In the genomic region with DNA sequence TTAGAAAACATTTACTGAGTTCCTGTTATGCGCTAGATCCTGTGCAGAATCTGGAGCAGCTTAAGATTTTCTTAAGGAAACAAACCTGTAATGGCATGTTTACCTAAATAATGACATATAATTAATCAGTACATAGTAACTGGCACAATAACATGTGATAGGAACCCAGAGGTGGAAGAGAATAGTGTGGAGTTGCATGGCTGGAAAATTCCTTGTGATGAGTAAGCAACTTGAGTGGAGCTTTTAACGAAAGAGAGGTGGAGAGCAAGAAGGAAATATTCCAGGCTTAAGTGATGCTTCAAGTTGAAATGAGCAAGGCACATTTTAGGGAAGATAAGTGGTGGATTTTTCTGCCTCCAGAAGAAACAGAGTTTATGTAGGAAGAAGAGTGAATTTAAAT, we compare ENCODE assay signal across 22 cellular contexts. TPM values are rescaled to one million over a fixed set of nuclear protein-coding genes. Genes with fewer than 3 reads are reported as not detected.
DNase-seq lines count a peak whose midpoint lies in the region; ATAC-seq, FAIRE-seq and TF ChIP-seq lines count a peak whose summit lies in the region.
"Had no signal": no experiment of that assay in that cellular context is flagged by ENCODE, and none has a peak within 500 bp of the region (broad histone marks: within the 10 kb centered on the region; RNA-seq: fewer than 3 reads in every experiment).

No MANE protein-coding gene starts in this region.

- H3K27ac ChIP-seq in left lung, result peak overlapping the region in 1 of 2 donors; percentile 49
- no peak overlapping the region for H3K27ac ChIP-seq in upper lobe of right lung
- H3K27ac ChIP-seq: 22Rv1, BLaER1, C4-2B had no signal

- H3K4me3 ChIP-seq in bronchial epithelial cell (ENCODE audit: low read depth, low read length) (no peak overlapping the region), left lung (no peak overlapping the region), upper lobe of right lung (no peak overlapping the region)
- H3K4me3 ChIP-seq: BLaER1, HAP-1 had no signal

- ATAC-seq in left lung (peak; percentile 96), upper lobe of right lung (peak; percentile 72), HG02678 (IDR thresholded peaks at IDR 0.05; ENCODE audit: unreplicated experiment) (no peak), GM18502 (IDR thresholded peaks at IDR 0.05; ENCODE audit: poor library complexity, unreplicated experiment) (no peak)
- ATAC-seq: CD8-positive, alpha-beta T cell had no signal

- intact Hi-C loops in left lung (cut with DNase I) (no loop called here), upper lobe of right lung (cut with DNase I) (no loop called here)

- H3K36me3 ChIP-seq in bronchial epithelial cell (ENCODE audit: control insufficient read depth, insufficient read depth, low read length), result no peaks in the 10 kb centered on the region
- H3K36me3 ChIP-seq in left lung, result no peaks in the 10 kb centered on the region
- no peaks in the 10 kb centered on the region for H3K36me3 ChIP-seq in upper lobe of right lung
- H3K36me3 ChIP-seq: BLaER1, HAP-1 had no signal

- TF ChIP-seq CTCF in bronchial epithelial cell (IDR thresholded peaks at IDR 0.05; ENCODE audit: insufficient read depth, low read length, severe bottlenecking), result no peak
- no peak for TF ChIP-seq CTCF in left lung (IDR thresholded peaks at IDR 0.05)
- TF ChIP-seq CTCF in upper lobe of right lung (IDR thresholded peaks at IDR 0.05), result no peak

- DNase-seq in GM19239 (ENCODE audit: insufficient read length, low spot score) (no peak), bronchial epithelial cell (ENCODE audit: low read depth) (peak; percentile 52), left lung (no peak), upper lobe of right lung (no peak)
- no peak for DNase-seq in activated CD4-positive, CD25-positive, alpha-beta regulatory T cell treated with anti-CD3 and anti-CD28 coated beads, Interleukin-2, amount 50 U/mL, for 72 hours
- DNase-seq: Caco-2; CD4-positive, CD25-positive, alpha-beta regulatory T cell; CD8-positive, alpha-beta T cell; DMS153; DND-41; GOT3; HFFc6 had no signal

- no peaks in the 10 kb centered on the region for H3K27me3 ChIP-seq in bronchial epithelial cell (ENCODE audit: control insufficient read depth, insufficient read depth, low read length)
- peaks cover 0 to 15% of the 10 kb centered on the region in 2 donors for H3K27me3 ChIP-seq in left lung
- peaks cover 20% of the 10 kb centered on the region for H3K27me3 ChIP-seq in upper lobe of right lung
- H3K27me3 ChIP-seq: BLaER1 had no signal

- H3K9me3 ChIP-seq in left lung, result no peaks in the 10 kb centered on the region
- no peaks in the 10 kb centered on the region for H3K9me3 ChIP-seq in upper lobe of right lung
- H3K9me3 ChIP-seq: BLaER1, Caco-2, HAP-1 had no signal

- FAIRE-seq in GM19239 (lab: Jason Lieb, UNC) (peak; percentile 47), bronchial epithelial cell (lab: Jason Lieb, UNC) (no peak)
- FAIRE-seq: A204.1, G401.6, GM12892, H54 had no signal

- no peaks in the 10 kb centered on the region for H3K4me1 ChIP-seq in left lung
- no peaks in the 10 kb centered on the region for H3K4me1 ChIP-seq in upper lobe of right lung
- H3K4me1 ChIP-seq: BLaER1, Caco-2, HAP-1 had no signal

RNA-seq across cellular contexts. Expression of a gene that starts 9.2 kb away (rescaled TPM):
- total RNA-seq in bronchial epithelial cell, result under 0.01 and 1.8 TPM in 2 replicates
- total RNA-seq in left lung, result 10 to 100 TPM in 1 of 2 donors, 1 to 10 TPM in 1; 9.2 to 19.5 TPM
- total RNA-seq in upper lobe of right lung, result 8.1 TPM

RNA-seq across cellular contexts. Expression of a gene that starts 41.7 kb away (rescaled TPM):
- 4.5 and 19.2 TPM in 2 replicates for total RNA-seq in bronchial epithelial cell
- 1 to 10 TPM; 2.4 to 7.6 TPM for total RNA-seq in left lung
- total RNA-seq in upper lobe of right lung, result 3.3 TPM

Comparison
In these comparisons a context has a peak if more than half of its experiments do, and no peak if none do; other contexts are left out.
1. ATAC-seq: peak in left lung (single experiment) and upper lobe of right lung (single experiment); none in HG02678 (single experiment) and GM18502 (single experiment).